19 cellular contexts compared by ENCODE assay signal in the genomic region with DNA sequence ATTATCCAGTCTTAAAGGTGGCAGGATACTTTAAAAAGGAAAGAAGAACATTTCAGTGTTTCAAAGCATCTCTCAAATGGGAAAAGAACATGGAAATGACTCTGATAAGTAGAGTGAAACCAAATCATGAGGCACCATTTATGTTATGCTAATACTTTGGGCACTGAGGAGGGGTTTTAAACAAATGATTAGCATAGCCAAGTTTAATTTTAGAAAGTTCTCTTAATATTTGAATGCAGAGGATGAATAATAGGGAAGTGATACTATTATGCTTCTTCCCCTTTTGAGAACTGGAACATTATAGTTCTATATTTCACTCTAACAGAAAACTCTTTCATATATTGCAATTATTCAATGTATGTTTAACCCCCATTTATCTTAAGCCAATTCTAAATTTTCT.
DNase-seq lines count a peak whose midpoint lies in the region; ATAC-seq and TF ChIP-seq lines count a peak whose summit lies in the region.
"Had no signal": no experiment of that assay in that cellular context is flagged by ENCODE, and none has a peak within 500 bp of the region (broad histone marks: within the 10 kb centered on the region; RNA-seq: fewer than 3 reads in every experiment).

No MANE protein-coding gene starts in this region.

- no peaks in the 10 kb centered on the region for H3K79me2 ChIP-seq in OCI-LY7 (ENCODE audit: insufficient read depth, low read depth, low read length)

- H3K27ac Mint-ChIP-seq in activated CD8-positive, alpha-beta memory T cell treated with anti-CD3 and anti-CD28 coated beads, Interleukin-2, amount 10 ng/mL, durations not matched to agents 7 days and 5 days: no peak overlapping the region
- H3K27ac Mint-ChIP-seq in stimulated activated naive CD8-positive, alpha-beta T cell treated with anti-CD3 and anti-CD28 coated beads, Interleukin-15, amount 100 ng/mL, for 72 hours: no peak overlapping the region
- H3K27ac Mint-ChIP-seq: activated naive CD8-positive, alpha-beta T cell treated with anti-CD3 and anti-CD28 coated beads, Interleukin-2, amount 50 U/mL, for 24 hours; CD14-positive monocyte; nephron had no signal

- BruUV-seq in OCI-LY7 (replicated peaks; lab: Mats Ljungman, UMichigan): no TSS peak

- DNase-seq in OCI-LY7 (ENCODE audit: low spot score) (peak; percentile 12), NCI-H146 treated with DMSO at 0.1 percent for 48 hours (lab: John Stamatoyannopoulos, UW; ENCODE audit: unreplicated experiment) (no peak), mucosa of descending colon (no peak)
- no peak for DNase-seq in activated CD8-positive, alpha-beta memory T cell treated with anti-CD3 and anti-CD28 coated beads, Interleukin-2, amount 10 ng/mL, durations not matched to agents 7 days and 5 days
- DNase-seq in stimulated activated naive CD8-positive, alpha-beta T cell treated with anti-CD3 and anti-CD28 coated beads, Interleukin-15, amount 100 ng/mL, for 72 hours: no peak
- DNase-seq: activated naive CD8-positive, alpha-beta T cell treated with anti-CD3 and anti-CD28 coated beads, Interleukin-2, amount 50 U/mL, for 24 hours; cerebellar nuclear complex; GDM1; head of caudate nucleus; NCI-H1930; NCI-H82; substantia nigra had no signal

- POLR2A ChIA-PET in OCI-LY7 (lab: Charles Lee): no interaction called here

- H3K36me3 Mint-ChIP-seq in activated CD8-positive, alpha-beta memory T cell treated with anti-CD3 and anti-CD28 coated beads, Interleukin-2, amount 10 ng/mL, durations not matched to agents 7 days and 5 days: no peaks in the 10 kb centered on the region
- H3K36me3 Mint-ChIP-seq: CD14-positive monocyte had no signal

- no peaks in the 10 kb centered on the region for H3K36me3 ChIP-seq in OCI-LY7 (ENCODE audit: insufficient read depth, low read length)
- no peaks in the 10 kb centered on the region for H3K36me3 ChIP-seq in mucosa of descending colon (ENCODE audit: low read depth)

- H3K9me3 Mint-ChIP-seq in activated CD8-positive, alpha-beta memory T cell treated with anti-CD3 and anti-CD28 coated beads, Interleukin-2, amount 10 ng/mL, durations not matched to agents 7 days and 5 days (ENCODE audit: low read depth): peaks cover 10% of the 10 kb centered on the region
- H3K9me3 Mint-ChIP-seq in stimulated activated naive CD8-positive, alpha-beta T cell treated with anti-CD3 and anti-CD28 coated beads, Interleukin-15, amount 100 ng/mL, for 72 hours: peaks cover 10 to 14% of the 10 kb centered on the region in 2 donors

- H3K4me1 Mint-ChIP-seq in activated CD8-positive, alpha-beta memory T cell treated with anti-CD3 and anti-CD28 coated beads, Interleukin-2, amount 10 ng/mL, durations not matched to agents 7 days and 5 days: no peaks in the 10 kb centered on the region
- no peaks in the 10 kb centered on the region for H3K4me1 Mint-ChIP-seq in stimulated activated naive CD8-positive, alpha-beta T cell treated with anti-CD3 and anti-CD28 coated beads, Interleukin-15, amount 100 ng/mL, for 72 hours
- H3K4me1 Mint-ChIP-seq: activated naive CD8-positive, alpha-beta T cell treated with anti-CD3 and anti-CD28 coated beads, Interleukin-2, amount 50 U/mL, for 24 hours; nephron had no signal

- H3K27ac ChIP-seq in OCI-LY7 (ENCODE audit: low read depth, low read length, poor library complexity, severe bottlenecking): no peak overlapping the region
- H3K27ac ChIP-seq: SK-N-MC had no signal

- intact Hi-C loops in OCI-LY7 (cut with micrococcal nuclease; ENCODE audit: unreplicated experiment) (no loop called here), mucosa of descending colon (cut with DNase I, micrococcal nuclease) (no loop called here)

- ATAC-seq in GM18519 (IDR thresholded peaks at IDR 0.05; ENCODE audit: low FRiP score, unreplicated experiment) (peak; percentile 87), GM21526 (IDR thresholded peaks at IDR 0.05; ENCODE audit: low FRiP score, unreplicated experiment) (peak; percentile 89), HG03095 (IDR thresholded peaks at IDR 0.05; ENCODE audit: unreplicated experiment) (peak; percentile 73), mucosa of descending colon (no peak)
- no peak for ATAC-seq in activated CD8-positive, alpha-beta memory T cell treated with anti-CD3 and anti-CD28 coated beads, Interleukin-2, amount 10 ng/mL, durations not matched to agents 7 days and 5 days
- ATAC-seq in stimulated activated naive CD8-positive, alpha-beta T cell treated with anti-CD3 and anti-CD28 coated beads, Interleukin-15, amount 100 ng/mL, for 72 hours: no peak
- ATAC-seq: activated naive CD8-positive, alpha-beta T cell treated with anti-CD3 and anti-CD28 coated beads, Interleukin-2, amount 50 U/mL, for 24 hours; left lobe of liver had no signal

- H3K4me1 ChIP-seq in OCI-LY7 (ENCODE audit: insufficient read depth, low read length, poor library complexity, severe bottlenecking) (peaks cover 9% of the 10 kb centered on the region), mucosa of descending colon (ENCODE audit: low read depth) (no peaks in the 10 kb centered on the region)

- H3K9me2 ChIP-seq in OCI-LY7 (ENCODE audit: insufficient read depth, low read length): no peaks in the 10 kb centered on the region

- H3K9me3 ChIP-seq in OCI-LY7 (ENCODE audit: low read length) (no peaks in the 10 kb centered on the region), mucosa of descending colon (peaks cover 9% of the 10 kb centered on the region)

- H3K27me3 Mint-ChIP-seq in activated CD8-positive, alpha-beta memory T cell treated with anti-CD3 and anti-CD28 coated beads, Interleukin-2, amount 10 ng/mL, durations not matched to agents 7 days and 5 days: no peaks in the 10 kb centered on the region
- no peaks in the 10 kb centered on the region for H3K27me3 Mint-ChIP-seq in stimulated activated naive CD8-positive, alpha-beta T cell treated with anti-CD3 and anti-CD28 coated beads, Interleukin-15, amount 100 ng/mL, for 72 hours
- H3K27me3 Mint-ChIP-seq: activated naive CD8-positive, alpha-beta T cell treated with anti-CD3 and anti-CD28 coated beads, Interleukin-2, amount 50 U/mL, for 24 hours had no signal

- H3K4me3 Mint-ChIP-seq in activated CD8-positive, alpha-beta memory T cell treated with anti-CD3 and anti-CD28 coated beads, Interleukin-2, amount 10 ng/mL, durations not matched to agents 7 days and 5 days: no peak overlapping the region
- H3K4me3 Mint-ChIP-seq in stimulated activated naive CD8-positive, alpha-beta T cell treated with anti-CD3 and anti-CD28 coated beads, Interleukin-15, amount 100 ng/mL, for 72 hours: no peak overlapping the region
- H3K4me3 Mint-ChIP-seq: activated naive CD8-positive, alpha-beta T cell treated with anti-CD3 and anti-CD28 coated beads, Interleukin-2, amount 50 U/mL, for 24 hours; CD14-positive monocyte; nephron had no signal

- no peaks in the 10 kb centered on the region for H4K20me1 ChIP-seq in OCI-LY7 (ENCODE audit: insufficient read depth, low read length)

- CTCF ChIA-PET in OCI-LY7 (lab: Charles Lee; ENCODE audit: unreplicated experiment): no interaction called here
- CTCF ChIA-PET in activated CD8-positive, alpha-beta memory T cell treated with anti-CD3 and anti-CD28 coated beads, Interleukin-2, amount 10 ng/mL, durations not matched to agents 7 days and 5 days (lab: Charles Lee): no interaction called here

- no peak for TF ChIP-seq CTCF in OCI-LY7 (conservative IDR thresholded peaks at IDR 0.05; ENCODE audit: low read length)
- no peak for TF ChIP-seq CTCF in mucosa of descending colon (IDR thresholded peaks at IDR 0.05)

- H3K4me2 ChIP-seq in OCI-LY7 (ENCODE audit: low read length): peak overlapping the region; percentile 37

- H2AFZ ChIP-seq in OCI-LY7 (ENCODE audit: low read length): no peak overlapping the region

- H3K4me3 ChIP-seq in OCI-LY7 (ENCODE audit: low read depth, low read length, poor library complexity, severe bottlenecking) (no peak overlapping the region), mucosa of descending colon (no peak overlapping the region)
- H3K4me3 ChIP-seq: SK-N-MC had no signal

Comparison
In these comparisons a context has a peak if more than half of its experiments do, and no peak if none do; other contexts are left out.
1. ATAC-seq: peak in GM18519 (single experiment), GM21526 (single experiment) and HG03095 (single experiment); none in activated CD8-positive, alpha-beta memory T cell treated with anti-CD3 and anti-CD28 coated beads, Interleukin-2, amount 10 ng/mL, durations not matched to agents 7 days and 5 days (single experiment), stimulated activated naive CD8-positive, alpha-beta T cell treated with anti-CD3 and anti-CD28 coated beads, Interleukin-15, amount 100 ng/mL, for 72 hours (single experiment) and mucosa of descending colon (single experiment).